1 cellular context compared by ENCODE assay signal in genomic region chr9:4792572-4793411, GRCh38.
TF ChIP-seq lines count a peak whose summit lies in the region.

Gene RCL1 (plus strand): TSS chr9:4792944. CDS start chr9:4793092, 148 bp downstream.

TF ChIP-seq in K562, 482 proteins besides CTCF, POLR2A, EP300 and RAD21 (continued from another document):
- TF ChIP-seq ELK3 (CRISPR knock-in tag; IDR thresholded peaks at IDR 0.05) (no peak), HDGF (IDR thresholded peaks at IDR 0.05) (no peak), ZNF449 (CRISPR knock-in tag; IDR thresholded peaks at IDR 0.05) (no peak)
